14 cellular contexts compared by ENCODE assay signal in genomic region chr13:95216182-95216581, GRCh38.
DNase-seq lines count a peak whose midpoint lies in the region; ATAC-seq, FAIRE-seq and TF ChIP-seq lines count a peak whose summit lies in the region.
"Had no signal": no experiment of that assay in that cellular context is flagged by ENCODE, and none has a peak within 500 bp of the region (broad histone marks: within the 10 kb centered on the region; RNA-seq: fewer than 3 reads in every experiment).

No MANE protein-coding gene starts in this region.

- no peak for TF ChIP-seq POLR2A in K562 (conservative IDR thresholded peaks at IDR 0.05)
- no peak for TF ChIP-seq POLR2A in heart left ventricle (IDR thresholded peaks at IDR 0.05)

- FAIRE-seq in K562 (lab: Jason Lieb, UNC) = peak; percentile 6
- FAIRE-seq: GM12891, GM18507 had no signal

- H2AFZ ChIP-seq in PC-9 (no peak overlapping the region), K562 (ENCODE audit: low read depth, low read length) (no peak overlapping the region)
- H2AFZ ChIP-seq: GM23248 had no signal

- no peaks in the 10 kb centered on the region for H3K27me3 ChIP-seq in DOHH2 (ENCODE audit: control insufficient read depth, low read length)
- no peaks in the 10 kb centered on the region for H3K27me3 ChIP-seq in PC-9 (ENCODE audit: insufficient read depth, low read depth)
- no peaks in the 10 kb centered on the region for H3K27me3 ChIP-seq in K562 (ENCODE audit: control insufficient read depth in 2 of 2, insufficient read depth in 2 of 2, low read length in 2 of 2)
- no peaks in the 10 kb centered on the region for H3K27me3 ChIP-seq in heart left ventricle
- no peaks in the 10 kb centered on the region for H3K27me3 ChIP-seq in aorta (ENCODE audit: control insufficient read depth in 1 of 2, insufficient read depth in 2 of 2, low read length in 1 of 2)
- H3K27me3 ChIP-seq: BLaER1 had no signal

- intact Hi-C loops in PC-9 (cut with micrococcal nuclease; ENCODE audit: unreplicated experiment) (no loop called here), K562 (cut with micrococcal nuclease) (no loop called here), heart left ventricle (cut with DNase I) (no loop called here), aorta (cut with DNase I) (no loop called here)

- 93% methylated on average over 3 of the region's 3 CpGs for WGBS in K562 (ENCODE audit: insufficient coverage, low coverage, missing lambda C conversion rate)
- WGBS in heart left ventricle, 4 donors = 88 to 94% (median 93%) methylated on average over 3 of the region's 3 CpGs
- 56 to 79% methylated on average over 3 of the region's 3 CpGs for WGBS in aorta, 2 donors

- H3K27ac ChIP-seq in DOHH2 (ENCODE audit: low read depth, low read length) = no peak overlapping the region
- H3K27ac ChIP-seq in PC-9 = no peak overlapping the region
- no peak overlapping the region for H3K27ac ChIP-seq in K562 (ENCODE audit: extremely low read depth, low read depth, low read length)
- H3K27ac ChIP-seq in heart left ventricle = no peak overlapping the region
- no peak overlapping the region for H3K27ac ChIP-seq in aorta (ENCODE audit: low read depth in 1 of 2, low read length in 2 of 2)
- H3K27ac ChIP-seq: BLaER1, GM23248 had no signal

- no peaks in the 10 kb centered on the region for H3K9me1 ChIP-seq in K562 (ENCODE audit: control insufficient read depth, insufficient read depth, low read length)

- BruUV-seq in PC-9 (replicated peaks; lab: Mats Ljungman, UMichigan) (no TSS peak), K562 (replicated peaks; lab: Mats Ljungman, UMichigan) (no TSS peak)

- TF ChIP-seq RAD21 in K562 (CRISPR knock-in tag; conservative IDR thresholded peaks at IDR 0.05 in 1 of 2, IDR thresholded peaks at IDR 0.05 in 1 of 2) = no peak

- ATAC-seq in K562 (no peak), heart left ventricle (no peak), aorta (ENCODE audit: low FRiP score) (no peak)

- H4K20me1 ChIP-seq in DOHH2 (ENCODE audit: control insufficient read depth, insufficient read depth, low read depth, low read length) (no peaks in the 10 kb centered on the region), PC-9 (ENCODE audit: insufficient read depth) (no peaks in the 10 kb centered on the region), K562 (replicated peaks; ENCODE audit: control insufficient read depth, insufficient read depth, low read length) (no peaks in the 10 kb centered on the region)
- H4K20me1 ChIP-seq: BLaER1 had no signal

- H3K36me3 ChIP-seq in DOHH2 (ENCODE audit: control insufficient read depth, low read length) = no peaks in the 10 kb centered on the region
- no peaks in the 10 kb centered on the region for H3K36me3 ChIP-seq in PC-9 (ENCODE audit: low read depth)
- peaks cover 33% of the 10 kb centered on the region; the same call in 2 of the 3 replicates for H3K36me3 ChIP-seq in K562 (ENCODE audit: control insufficient read depth, insufficient read depth, low read length)
- no peaks in the 10 kb centered on the region for H3K36me3 ChIP-seq in heart left ventricle
- no peaks in the 10 kb centered on the region for H3K36me3 ChIP-seq in aorta (ENCODE audit: control insufficient read depth in 1 of 2, insufficient read depth in 2 of 2, low read length in 1 of 2)

- 0 out of 2 replicates have a peak overlapping the region, but pooled peaks have one; percentile 1 for H3K4me2 ChIP-seq in DOHH2 (ENCODE audit: low read length)
- peak overlapping the region; percentile 3; the same call in 1 of the 2 replicates for H3K4me2 ChIP-seq in PC-9
- no peak overlapping the region for H3K4me2 ChIP-seq in K562 (ENCODE audit: insufficient read depth, low read length)
- H3K4me2 ChIP-seq: BLaER1 had no signal

- no peak overlapping the region for H3K4me3 ChIP-seq in DOHH2 (ENCODE audit: low read length)
- H3K4me3 ChIP-seq in PC-9 = no peak overlapping the region
- no peak overlapping the region for H3K4me3 ChIP-seq in K562
- no peak overlapping the region for H3K4me3 ChIP-seq in heart left ventricle
- H3K4me3 ChIP-seq in aorta (ENCODE audit: low read length in 2 of 2) = no peak overlapping the region
- H3K4me3 ChIP-seq: BLaER1, GM23248 had no signal

- H3F3A ChIP-seq in DOHH2 (ENCODE audit: control insufficient read depth, insufficient read depth) = no peaks in the 10 kb centered on the region
- peaks cover 26% of the 10 kb centered on the region for H3F3A ChIP-seq in PC-9 (ENCODE audit: insufficient read depth, low read depth)

- POLR2A ChIA-PET in PC-9 (lab: Charles Lee; ENCODE audit: unreplicated experiment) = no interaction called here
- POLR2A ChIA-PET in K562 (lab: Yijun Ruan, JAX) = no interaction called here

- CTCF ChIA-PET in PC-9 (lab: Charles Lee) (no interaction called here), K562 (lab: Yijun Ruan, JAX; ENCODE audit: low intra/inter-chr PET ratio) (no interaction called here)

- DNase-seq in PC-9 (peak in 1 of 2 experiments; percentile 68), K562 (ENCODE audit: extremely low read depth in 1 of 4, low spot score in 3 of 4) (no peak), heart left ventricle (no peak), aorta (no peak)
- no peak for DNase-seq in stimulated activated CD4-positive, alpha-beta T cell treated with anti-CD3 and anti-CD28 coated beads, Interleukin-2, amount 100 ng/mL, for 24 hours
- DNase-seq: CD4-positive, alpha-beta memory T cell; DMS79 treated with DMSO at 0.1 percent for 48 hours; EL; GM23248; HCEC 1CT had no signal

- no peaks in the 10 kb centered on the region for H3K79me2 ChIP-seq in DOHH2 (ENCODE audit: control insufficient read depth, low read length)
- H3K79me2 ChIP-seq in PC-9 (ENCODE audit: low read depth) = no peaks in the 10 kb centered on the region
- peaks cover 3% of the 10 kb centered on the region; the same call in 1 of the 3 replicates for H3K79me2 ChIP-seq in K562 (ENCODE audit: control insufficient read depth, insufficient read depth, low read length)

- no peaks in the 10 kb centered on the region for H3K9me3 ChIP-seq in DOHH2 (ENCODE audit: control insufficient read depth, insufficient read depth, low read length)
- H3K9me3 ChIP-seq in PC-9 (ENCODE audit: insufficient read depth, low read depth) = no peaks in the 10 kb centered on the region
- no peaks in the 10 kb centered on the region for H3K9me3 ChIP-seq in K562 (replicated peaks; ENCODE audit: control insufficient read depth, insufficient read depth, low read depth, low read length)
- H3K9me3 ChIP-seq in heart left ventricle = no peaks in the 10 kb centered on the region
- H3K9me3 ChIP-seq in aorta (ENCODE audit: control insufficient read depth, low read length) = no peaks in the 10 kb centered on the region
- H3K9me3 ChIP-seq: BLaER1 had no signal

- H3K9ac ChIP-seq in K562 (ENCODE audit: insufficient read depth in 1 of 2, low read depth in 2 of 2, low read length in 2 of 2) = no peak overlapping the region
- H3K9ac ChIP-seq: BLaER1, GM23248 had no signal

- H3K9me2 ChIP-seq in DOHH2 (replicated peaks; ENCODE audit: control insufficient read depth, low read length) = no peaks in the 10 kb centered on the region
- no peaks in the 10 kb centered on the region for H3K9me2 ChIP-seq in PC-9 (ENCODE audit: insufficient read depth)

- H3K4me1 ChIP-seq in DOHH2 (ENCODE audit: control insufficient read depth, low read length) (peaks cover 23% of the 10 kb centered on the region), PC-9 (replicated peaks; ENCODE audit: insufficient read depth) (peaks cover 48% of the 10 kb centered on the region), K562 (replicated peaks in 1 of 2; ENCODE audit: control insufficient read depth in 2 of 2, insufficient read depth in 2 of 2, low read length in 2 of 2) (no peaks in the 10 kb centered on the region; a peak in 2 of 5 replicates), heart left ventricle (peaks cover 0 to 8% (median 0%) of the 10 kb centered on the region in 12 donors), aorta (ENCODE audit: control insufficient read depth in 1 of 2, insufficient read depth in 2 of 2, low read length in 2 of 2) (no peaks in the 10 kb centered on the region)

- no peak for TF ChIP-seq EP300 in K562 (IDR thresholded peaks at IDR 0.05; ENCODE audit: low read length)

- in situ Hi-C loops in K562 (cut with MboI) = no loop called here

- TF ChIP-seq CTCF in DOHH2 (IDR thresholded peaks at IDR 0.05; ENCODE audit: low read depth, low read length, poor library complexity, severe bottlenecking) = no peak
- TF ChIP-seq CTCF in PC-9 (conservative IDR thresholded peaks at IDR 0.05) = no peak
- TF ChIP-seq CTCF in K562 (IDR thresholded peaks at IDR 0.05 in 2 of 3, conservative IDR thresholded peaks at IDR 0.05 in 1 of 3; ENCODE audit: insufficient read depth in 2 of 3, low read depth in 1 of 3, low read length in 3 of 3) = no peak
- no peak for TF ChIP-seq CTCF in heart left ventricle (IDR thresholded peaks at IDR 0.05)

TF ChIP-seq in K562, 482 proteins besides CTCF, POLR2A, EP300 and RAD21:
- TF ChIP-seq ZNF561 (CRISPR knock-in tag; conservative IDR thresholded peaks at IDR 0.05) (no peak), FOSL1 (tag; conservative IDR thresholded peaks at IDR 0.05) (no peak), KAT7 (CRISPR knock-in tag; IDR thresholded peaks at IDR 0.05; ENCODE audit: borderline replicate concordance) (no peak), E2F3 (CRISPR knock-in tag; IDR thresholded peaks at IDR 0.05) (no peak), MYNN (IDR thresholded peaks at IDR 0.05) (no peak), MYNN (CRISPR knock-in tag; IDR thresholded peaks at IDR 0.05) (no peak), SNAPC5 (CRISPR knock-in tag; IDR thresholded peaks at IDR 0.05) (no peak), ZFP36 (IDR thresholded peaks at IDR 0.05; ENCODE audit: low read depth, low read length, partially characterized antibody) (no peak), PHB (CRISPR knock-in tag; IDR thresholded peaks at IDR 0.05) (no peak)
TF ChIP-seq in K562: peak in this region for 0.
